Comparison of ENCODE assay signal across 19 cellular contexts in the genomic region with DNA sequence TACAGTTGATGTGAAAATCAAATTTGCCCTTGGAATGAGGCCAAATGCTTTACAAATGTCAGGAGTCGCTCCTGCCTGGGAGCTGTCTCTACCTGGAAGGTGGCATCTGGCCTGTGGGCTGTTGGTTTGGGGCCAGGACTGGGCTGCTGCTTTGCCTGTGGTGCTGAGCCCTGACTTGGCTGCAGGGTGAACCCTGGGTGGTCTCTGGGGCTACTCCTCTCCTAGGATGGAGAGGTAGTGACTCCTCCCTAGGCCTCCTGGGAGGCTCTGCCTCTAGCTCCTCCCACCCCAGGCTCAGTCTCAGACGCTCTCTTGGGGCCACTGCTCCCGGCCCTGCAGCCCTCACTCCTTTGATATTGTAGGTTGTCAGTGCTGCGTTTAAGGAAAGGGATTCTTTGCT. TPM values are rescaled to one million over a fixed set of nuclear protein-coding genes. Genes with fewer than 3 reads are reported as not detected.
DNase-seq lines count a peak whose midpoint lies in the region; ATAC-seq and TF ChIP-seq lines count a peak whose summit lies in the region.
"Had no signal": no experiment of that assay in that cellular context is flagged by ENCODE, and none has a peak within 500 bp of the region (broad histone marks: within the 10 kb centered on the region; RNA-seq: fewer than 3 reads in every experiment).

No MANE protein-coding gene starts in this region.

- no peaks in the 10 kb centered on the region for H3K36me3 Mint-ChIP-seq in CD4-positive, alpha-beta T cell (ENCODE audit: low read depth)

- H3K27ac ChIP-seq in CD4-positive, alpha-beta T cell (ENCODE audit: low read depth, low read length) = no peak overlapping the region
- H3K27ac ChIP-seq in neuronal stem cell (replicated peaks; ENCODE audit: low read length) = no peak overlapping the region
- H3K27ac ChIP-seq: C4-2B, GM23248, HL-60, KMS-11 had no signal

- no peak overlapping the region for H3K18ac ChIP-seq in neuronal stem cell (ENCODE audit: low read length)

- H3K4me3 Mint-ChIP-seq in CD4-positive, alpha-beta T cell = no peak overlapping the region

- no peak overlapping the region for H3K4me3 ChIP-seq in neuronal stem cell (ENCODE audit: low read length in 2 of 2)
- H3K4me3 ChIP-seq: GM23248, MG63 had no signal

- no peak overlapping the region for H2BK12ac ChIP-seq in neuronal stem cell (ENCODE audit: low read length)

- ATAC-seq in CD4-positive, alpha-beta T cell (ENCODE audit: poor library complexity) = no peak
- no peak for ATAC-seq in HG02840 (IDR thresholded peaks at IDR 0.05; ENCODE audit: low FRiP score, unreplicated experiment)
- ATAC-seq: PC-3 had no signal

- CTCF ChIA-PET in CD4-positive, alpha-beta T cell (lab: Charles Lee) = no interaction called here

- no peak overlapping the region for H3K14ac ChIP-seq in neuronal stem cell (ENCODE audit: low read length)

- WGBS in neuronal stem cell (ENCODE audit: extremely low coverage in 2 of 2, insufficient read length in 2 of 2, insufficient replicate concordance in 1 of 2), 2 donors = no CpG with 5 or more reads among the region's 4 CpGs

- DNase-seq in NCI-H82 (lab: John Stamatoyannopoulos, UW) (peak; percentile 20), NCI-H82 treated with DMSO at 0.1 percent for 48 hours (lab: John Stamatoyannopoulos, UW; ENCODE audit: unreplicated experiment) (no peak), NCI-H69 (lab: John Stamatoyannopoulos, UW) (peak; percentile 29), neuronal stem cell (ENCODE audit: low spot score) (no peak), NCI-H1105 (lab: John Stamatoyannopoulos, UW) (no peak), NK-92 (lab: John Stamatoyannopoulos, UW; ENCODE audit: unreplicated experiment) (no peak)
- DNase-seq in CD4-positive, alpha-beta T cell = no peak
- DNase-seq: Caco-2, GM23248, MG63, NCI-H1105 treated with DMSO at 0.1 percent for 48 hours, NCI-H187 treated with DMSO at 0.1 percent for 48 hours, NCI-H510A, PC-3 had no signal

- H2AK5ac ChIP-seq in neuronal stem cell (ENCODE audit: low read depth, low read length) = peak overlapping the region; percentile 92

- no peak overlapping the region for H4K91ac ChIP-seq in neuronal stem cell (ENCODE audit: low read depth, low read length, poor library complexity)

- H2BK15ac ChIP-seq in neuronal stem cell (ENCODE audit: low read length) = no peak overlapping the region

- POLR2A ChIA-PET in CD4-positive, alpha-beta T cell (lab: Charles Lee) = no interaction called here

- no peak overlapping the region for H2BK120ac ChIP-seq in neuronal stem cell (ENCODE audit: low read depth, low read length)

- TF ChIP-seq CTCF in CD4-positive, alpha-beta T cell (IDR thresholded peaks at IDR 0.05) = no peak

- H3K79me1 ChIP-seq in neuronal stem cell (ENCODE audit: low read depth, low read length) = peaks cover 2% of the 10 kb centered on the region

- intact Hi-C loops in CD4-positive, alpha-beta T cell (cut with DNase I, micrococcal nuclease) = no loop called here

- H2AFZ ChIP-seq in neuronal stem cell (ENCODE audit: low read length) = no peak overlapping the region
- H2AFZ ChIP-seq: GM23248 had no signal

- no peaks in the 10 kb centered on the region for H3K9me3 Mint-ChIP-seq in CD4-positive, alpha-beta T cell

- no peaks in the 10 kb centered on the region for H3K36me3 ChIP-seq in neuronal stem cell (replicated peaks in 1 of 2; ENCODE audit: control insufficient read depth in 2 of 2, insufficient read depth in 2 of 2, low read length in 2 of 2)
- H3K36me3 ChIP-seq: MG63 had no signal

- H3K23ac ChIP-seq in neuronal stem cell (ENCODE audit: low read depth, low read length, poor library complexity) = no peak overlapping the region

- H3K27me3 Mint-ChIP-seq in CD4-positive, alpha-beta T cell = no peaks in the 10 kb centered on the region

- peaks cover 45% of the 10 kb centered on the region for H3K4me1 Mint-ChIP-seq in CD4-positive, alpha-beta T cell (ENCODE audit: low read depth)

- peak overlapping the region; percentile 39 for H3K27ac Mint-ChIP-seq in CD4-positive, alpha-beta T cell

- H3K27me3 ChIP-seq in CD4-positive, alpha-beta T cell (ENCODE audit: control insufficient read depth, insufficient read depth, low read length) = no peaks in the 10 kb centered on the region
- H3K27me3 ChIP-seq in neuronal stem cell (ENCODE audit: control insufficient read depth in 3 of 3, insufficient read depth in 3 of 3, low read depth in 1 of 3, low read length in 3 of 3) = peaks cover 0 to 2% (median 0%) of the 10 kb centered on the region in 3 experiments
- H3K27me3 ChIP-seq: MG63 had no signal

- no peak overlapping the region for H3K9ac ChIP-seq in neuronal stem cell (ENCODE audit: low read depth, low read length, poor library complexity)
- H3K9ac ChIP-seq: GM23248, KMS-11 had no signal

- H2BK5ac ChIP-seq in neuronal stem cell (ENCODE audit: low read length) = no peak overlapping the region

- H4K8ac ChIP-seq in neuronal stem cell (ENCODE audit: low read depth, low read length) = no peak overlapping the region

- no peaks in the 10 kb centered on the region for H3K4me1 ChIP-seq in neuronal stem cell (ENCODE audit: control insufficient read depth in 2 of 2, insufficient read depth in 1 of 2, low read depth in 1 of 2, low read length in 2 of 2)
- H3K4me1 ChIP-seq: Caco-2 had no signal

- H3K4me2 ChIP-seq in neuronal stem cell (ENCODE audit: insufficient read depth, low read length, poor library complexity, severe bottlenecking) = no peak overlapping the region
- H3K4me2 ChIP-seq: KMS-11 had no signal

- H3K4ac ChIP-seq in neuronal stem cell (ENCODE audit: low read length) = no peak overlapping the region

- no peaks in the 10 kb centered on the region for H3K9me3 ChIP-seq in CD4-positive, alpha-beta T cell (ENCODE audit: control insufficient read depth, low read length)
- no peaks in the 10 kb centered on the region for H3K9me3 ChIP-seq in neuronal stem cell (replicated peaks in 1 of 2; ENCODE audit: control insufficient read depth in 2 of 2, insufficient read depth in 1 of 2, low read depth in 1 of 2, low read length in 2 of 2)
- H3K9me3 ChIP-seq: Caco-2, MG63 had no signal

RNA-seq across cellular contexts. Expression of a gene that starts 47.5 kb away (rescaled TPM):
- total RNA-seq in CD4-positive, alpha-beta T cell = 1 to 10 TPM in 1 of 2 experiments, under 1 TPM in 1; 0.81 to 2.5 TPM
- polyA plus RNA-seq in neuronal stem cell (2013, experiment 1 of 2) = 0.03 TPM
- polyA plus RNA-seq in neuronal stem cell (2013, experiment 2 of 2) = 0.06 TPM
- total RNA-seq: A172, GM23248, PC-3 had no signal
- polyA plus RNA-seq: GM23248 had no signal

Comparison
In these comparisons a context has a peak if more than half of its experiments do, and no peak if none do; other contexts are left out.
1. DNase-seq: peak in NCI-H82 (single experiment) and NCI-H69 (single experiment); none in NCI-H82 treated with DMSO at 0.1 percent for 48 hours (single experiment), CD4-positive, alpha-beta T cell (0 of 10), neuronal stem cell (single experiment), NCI-H1105 (single experiment) and NK-92 (single experiment).